ENCODE assay signal across 29 cellular contexts in the genomic region with DNA sequence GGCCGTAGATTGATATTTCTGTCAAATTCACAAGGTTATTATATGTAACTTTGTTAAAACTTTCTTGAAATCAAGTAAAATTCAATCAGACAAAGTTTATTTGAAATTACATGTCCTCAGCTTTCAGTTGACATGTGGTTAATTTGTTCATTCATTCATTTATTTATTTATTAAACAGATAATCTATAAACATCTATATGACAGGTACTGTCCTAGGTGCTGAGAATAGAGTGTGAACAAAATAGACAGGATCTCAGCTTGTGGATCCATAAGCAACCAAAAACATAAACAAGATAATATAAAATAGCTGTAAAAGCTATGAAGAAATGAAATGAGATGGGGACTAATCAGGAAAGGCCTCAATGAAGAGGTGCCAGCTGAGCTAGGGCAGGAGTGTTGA.
"Had no signal": no experiment of that assay in that cellular context is flagged by ENCODE, and none has a peak within 500 bp of the region (broad histone marks: within the 10 kb centered on the region; RNA-seq: fewer than 3 reads in every experiment).

No MANE protein-coding gene starts in this region.

- H3K9me3 Mint-ChIP-seq: effector memory CD8-positive, alpha-beta T cell; naive thymus-derived CD4-positive, alpha-beta T cell; neural progenitor cell; stimulated activated naive CD8-positive, alpha-beta T cell treated with anti-CD3 and anti-CD28 coated beads, Interleukin-15, amount 100 ng/mL, for 72 hours had no signal

- H3K4me3 Mint-ChIP-seq: effector memory CD8-positive, alpha-beta T cell; naive thymus-derived CD4-positive, alpha-beta T cell; nephron; neural progenitor cell; stimulated activated naive CD8-positive, alpha-beta T cell treated with anti-CD3 and anti-CD28 coated beads, Interleukin-15, amount 100 ng/mL, for 72 hours had no signal

- H2AFZ ChIP-seq: hepatocyte, neural progenitor cell had no signal

- H3K27ac Mint-ChIP-seq: effector memory CD8-positive, alpha-beta T cell; nephron; neural progenitor cell; stimulated activated naive CD8-positive, alpha-beta T cell treated with anti-CD3 and anti-CD28 coated beads, Interleukin-15, amount 100 ng/mL, for 72 hours had no signal

- H3K27me3 Mint-ChIP-seq: effector memory CD8-positive, alpha-beta T cell; naive thymus-derived CD4-positive, alpha-beta T cell; stimulated activated naive CD8-positive, alpha-beta T cell treated with anti-CD3 and anti-CD28 coated beads, Interleukin-15, amount 100 ng/mL, for 72 hours had no signal

- DNase-seq: dermis blood vessel endothelial cell; effector memory CD8-positive, alpha-beta T cell; gastrocnemius medialis; head of caudate nucleus; kidney; mesenchymal stem cell; midbrain; naive thymus-derived CD4-positive, alpha-beta T cell; stimulated activated CD4-positive, alpha-beta T cell treated with anti-CD3 and anti-CD28 coated beads, Interleukin-12 subunit alpha, Interleukin-12 subunit beta, amount 100 ng/mL, for 4 hours; stimulated activated CD4-positive, alpha-beta T cell treated with anti-CD3 and anti-CD28 coated beads, Interleukin-1b, Interleukin-23, amount 100 ng/mL, for 48 hours; stimulated activated CD4-positive, alpha-beta T cell treated with anti-CD3 and anti-CD28 coated beads, Interleukin-4, amount 100 ng/mL, for 1 hour; stimulated activated CD8-positive, alpha-beta memory T cell treated with anti-CD3 and anti-CD28 coated beads, Interleukin-4, amount 100 ng/mL, for 48 hours; stimulated activated naive CD4-positive, alpha-beta T cell; stimulated activated naive CD8-positive, alpha-beta T cell treated with anti-CD3 and anti-CD28 coated beads, Interleukin-15, amount 100 ng/mL, for 72 hours; transverse colon; upper lobe of right lung; uterus had no signal

- H3K4me3 ChIP-seq: coronary artery, gastrocnemius medialis, hepatocyte, lung, neural progenitor cell, prostate gland, right atrium auricular region, smooth muscle cell, suprapubic skin, transverse colon, upper lobe of right lung, uterus had no signal

- H3K27me3 ChIP-seq: gastrocnemius medialis, hepatocyte, neural progenitor cell, right atrium auricular region, suprapubic skin, transverse colon, upper lobe of right lung, uterus had no signal

- H3K9ac ChIP-seq: neural progenitor cell had no signal

- ATAC-seq: effector memory CD8-positive, alpha-beta T cell; gastrocnemius medialis; left lobe of liver; naive thymus-derived CD4-positive, alpha-beta T cell; sciatic nerve; stimulated activated naive CD8-positive, alpha-beta T cell treated with anti-CD3 and anti-CD28 coated beads, Interleukin-15, amount 100 ng/mL, for 72 hours; upper lobe of right lung had no signal

- FAIRE-seq: endometrium, kidney had no signal

- H3K36me3 ChIP-seq: gastrocnemius medialis, neural progenitor cell, prostate gland, right atrium auricular region, suprapubic skin, transverse colon, upper lobe of right lung, uterus had no signal

- H3K9me3 ChIP-seq: gastrocnemius medialis, prostate gland, right atrium auricular region, suprapubic skin, transverse colon, upper lobe of right lung, uterus had no signal

- H3K4me1 ChIP-seq: neural progenitor cell, prostate gland, upper lobe of right lung, uterus had no signal

- H3K27ac ChIP-seq: coronary artery, gastrocnemius medialis, hepatocyte, neural progenitor cell, prostate gland, right atrium auricular region, suprapubic skin, transverse colon, upper lobe of right lung, uterus had no signal

- H3K4me2 ChIP-seq: hepatocyte, neural progenitor cell, smooth muscle cell had no signal
